Comparison of ENCODE assay signal across 36 cellular contexts in genomic region chr3:10798600-10799367, GRCh38. TPM values are rescaled to one million over a fixed set of nuclear protein-coding genes. Genes with fewer than 3 reads are reported as not detected.
"Had no signal": no experiment of that assay in that cellular context is flagged by ENCODE, and none has a peak within 500 bp of the region (broad histone marks: within the 10 kb centered on the region; RNA-seq: fewer than 3 reads in every experiment).

No MANE protein-coding gene starts in this region.

- H3K4me3 ChIP-seq: cardiac muscle cell, MG63, PC-9 had no signal

- H3K27ac ChIP-seq: cardiac muscle cell, PC-9, RWPE1, VCaP had no signal

- H3K36me3 ChIP-seq: cardiac muscle cell, MG63 had no signal

- H3K36me3 Mint-ChIP-seq: activated CD8-positive, alpha-beta memory T cell treated with anti-CD3 and anti-CD28 coated beads, Interleukin-2, amount 10 ng/mL, durations not matched to agents 7 days and 5 days; activated naive CD4-positive, alpha-beta T cell treated with anti-CD3 and anti-CD28 coated beads, Interleukin-2, amount 10 ng/mL, durations not matched to agents 7 days and 5 days; activated naive CD8-positive, alpha-beta T cell; brain had no signal

- ATAC-seq: activated CD8-positive, alpha-beta memory T cell treated with anti-CD3 and anti-CD28 coated beads, Interleukin-2, amount 10 ng/mL, durations not matched to agents 7 days and 5 days; activated naive CD8-positive, alpha-beta T cell treated with anti-CD3 and anti-CD28 coated beads, Interleukin-2, amount 50 U/mL, for 24 hours had no signal

- H3K27me3 ChIP-seq: MG63 had no signal

- DNase-seq: activated B cell treated with CpG ODN at 0.5 μM for 24 hours; activated CD4-positive, alpha-beta memory T cell treated with anti-CD3 and anti-CD28 coated beads, Interleukin-2, amount 10 ng/mL, durations not matched to agents 7 days and 5 days; activated CD4-positive, alpha-beta T cell treated with anti-CD3 and anti-CD28 coated beads for 4 hours; activated CD4-positive, alpha-beta T cell treated with anti-CD3 and anti-CD28 coated beads, Interleukin-2, amount 50 U/mL, for 1 hour; activated CD4-positive, CD25-positive, alpha-beta regulatory T cell treated with anti-CD3 and anti-CD28 coated beads, Interleukin-2, amount 50 U/mL, for 72 hours; activated CD8-positive, alpha-beta memory T cell treated with anti-CD3 and anti-CD28 coated beads for 24 hours; activated CD8-positive, alpha-beta memory T cell treated with anti-CD3 and anti-CD28 coated beads, Interleukin-2, amount 10 ng/mL, durations not matched to agents 7 days and 5 days; activated CD8-positive, alpha-beta memory T cell treated with anti-CD3 and anti-CD28 coated beads, Interleukin-2, amount 50 U/mL, for 48 hours; activated effector memory CD4-positive, alpha-beta T cell treated with Interleukin-2 at 50 U/mL for 16 hours; activated naive CD4-positive, alpha-beta T cell treated with anti-CD3 and anti-CD28 coated beads, Interleukin-2, amount 10 ng/mL, durations not matched to agents 7 days and 5 days; activated naive CD8-positive, alpha-beta T cell treated with anti-CD3 and anti-CD28 coated beads, Interleukin-2, amount 50 U/mL, for 24 hours; activated T-cell treated with anti-CD3 and anti-CD28 coated beads, Interleukin-2, amount 50 U/mL, for 48 hours; anterior cingulate cortex; Karpas-422; KBM-7; MG63; NCI-H1092; NCI-H1436 treated with DMSO at 0.1 percent for 48 hours; NCI-H1694 treated with DMSO at 0.1 percent for 48 hours; NCI-H2029; NCI-H510A; NCI-H526; NCI-H748 treated with DMSO at 0.1 percent for 48 hours; NK-92 treated with Interleukin-12 subunit alpha and Interleukin-12 subunit beta, amount 100 ng/mL, for 24 hours; PC-9; Right ventricle myocardium superior; SW 1271; T-helper 1 cell; T-helper 2 cell; T-helper 9 cell had no signal

- H3K9me3 ChIP-seq: MG63 had no signal

- H3K9me3 Mint-ChIP-seq: activated B cell treated with CpG ODN at 0.5 μM for 24 hours; activated CD4-positive, alpha-beta memory T cell treated with anti-CD3 and anti-CD28 coated beads, Interleukin-2, amount 10 ng/mL, durations not matched to agents 7 days and 5 days; activated naive CD4-positive, alpha-beta T cell treated with anti-CD3 and anti-CD28 coated beads, Interleukin-2, amount 10 ng/mL, durations not matched to agents 7 days and 5 days; activated naive CD8-positive, alpha-beta T cell treated with anti-CD3 and anti-CD28 coated beads, Interleukin-2, amount 50 U/mL, for 24 hours had no signal

- H3K27ac Mint-ChIP-seq: activated B cell treated with CpG ODN at 0.5 μM for 24 hours; activated CD4-positive, alpha-beta memory T cell treated with anti-CD3 and anti-CD28 coated beads, Interleukin-2, amount 10 ng/mL, durations not matched to agents 7 days and 5 days; activated CD8-positive, alpha-beta memory T cell treated with anti-CD3 and anti-CD28 coated beads, Interleukin-2, amount 10 ng/mL, durations not matched to agents 7 days and 5 days; activated naive CD4-positive, alpha-beta T cell treated with anti-CD3 and anti-CD28 coated beads, Interleukin-2, amount 10 ng/mL, durations not matched to agents 7 days and 5 days; activated naive CD8-positive, alpha-beta T cell; activated naive CD8-positive, alpha-beta T cell treated with anti-CD3 and anti-CD28 coated beads, Interleukin-2, amount 50 U/mL, for 24 hours; brain had no signal

- FAIRE-seq: RCC 7860 had no signal

- H3K4me3 Mint-ChIP-seq: activated B cell treated with CpG ODN at 0.5 μM for 24 hours; activated CD4-positive, alpha-beta memory T cell treated with anti-CD3 and anti-CD28 coated beads, Interleukin-2, amount 10 ng/mL, durations not matched to agents 7 days and 5 days; activated CD8-positive, alpha-beta memory T cell treated with anti-CD3 and anti-CD28 coated beads, Interleukin-2, amount 10 ng/mL, durations not matched to agents 7 days and 5 days; activated naive CD4-positive, alpha-beta T cell treated with anti-CD3 and anti-CD28 coated beads, Interleukin-2, amount 10 ng/mL, durations not matched to agents 7 days and 5 days; activated naive CD8-positive, alpha-beta T cell; activated naive CD8-positive, alpha-beta T cell treated with anti-CD3 and anti-CD28 coated beads, Interleukin-2, amount 50 U/mL, for 24 hours; brain had no signal

- H3K4me1 Mint-ChIP-seq: activated B cell treated with CpG ODN at 0.5 μM for 24 hours; activated CD4-positive, alpha-beta memory T cell treated with anti-CD3 and anti-CD28 coated beads, Interleukin-2, amount 10 ng/mL, durations not matched to agents 7 days and 5 days; activated CD8-positive, alpha-beta memory T cell treated with anti-CD3 and anti-CD28 coated beads, Interleukin-2, amount 10 ng/mL, durations not matched to agents 7 days and 5 days; activated naive CD4-positive, alpha-beta T cell treated with anti-CD3 and anti-CD28 coated beads, Interleukin-2, amount 10 ng/mL, durations not matched to agents 7 days and 5 days; activated naive CD8-positive, alpha-beta T cell treated with anti-CD3 and anti-CD28 coated beads, Interleukin-2, amount 50 U/mL, for 24 hours; brain had no signal

RNA-seq across cellular contexts. Expression of gene SLC6A11, which starts 17.2 kb away (rescaled TPM):
- total RNA-seq: activated B cell treated with CpG ODN at 0.5 μM for 24 hours; activated CD4-positive, alpha-beta memory T cell treated with anti-CD3 and anti-CD28 coated beads, Interleukin-2, amount 10 ng/mL, durations not matched to agents 7 days and 5 days; activated CD8-positive, alpha-beta memory T cell treated with anti-CD3 and anti-CD28 coated beads, Interleukin-2, amount 10 ng/mL, durations not matched to agents 7 days and 5 days; PC-9; Right ventricle myocardium superior had no signal
- polyA plus RNA-seq: cardiac muscle cell had no signal
